ENCODE assay signal across 13 cellular contexts in genomic region chr15:43150171-43150929, GRCh38. TPM values are rescaled to one million over a fixed set of nuclear protein-coding genes. Genes with fewer than 3 reads are reported as not detected.
DNase-seq lines count a peak whose midpoint lies in the region; ATAC-seq, FAIRE-seq and TF ChIP-seq lines count a peak whose summit lies in the region.
"Had no signal": no experiment of that assay in that cellular context is flagged by ENCODE, and none has a peak within 500 bp of the region (broad histone marks: within the 10 kb centered on the region; RNA-seq: fewer than 3 reads in every experiment).

No MANE protein-coding gene starts in this region.

- no peak for TF ChIP-seq POLR2A in breast epithelium (IDR thresholded peaks at IDR 0.05)

- H3K27ac ChIP-seq in breast epithelium (no peak overlapping the region), dorsolateral prefrontal cortex (no peak overlapping the region)
- H3K27ac ChIP-seq: gastrocnemius medialis, transverse colon had no signal

- ATAC-seq in Right ventricle myocardium superior (ENCODE audit: poor library complexity), result no peak
- ATAC-seq in HG02981 (IDR thresholded peaks at IDR 0.05; ENCODE audit: unreplicated experiment), result no peak
- ATAC-seq: gastrocnemius medialis had no signal

- CTCF ChIA-PET in MCF 10A (lab: Yijun Ruan, JAX), result interaction anchor here (0.6 kb wide), 1 partner anchor 401 kb away, joined by 3 read pairs; no protein-coding TSS in a partner anchor

- peaks cover 4% of the 10 kb centered on the region for H3K36me3 ChIP-seq in breast epithelium

- no peaks in the 10 kb centered on the region for H3K4me1 Mint-ChIP-seq in MCF 10A (ENCODE audit: insufficient read depth, unreplicated experiment)

- no peaks in the 10 kb centered on the region for H3K27me3 ChIP-seq in breast epithelium
- H3K27me3 ChIP-seq in dorsolateral prefrontal cortex, result no peaks in the 10 kb centered on the region
- H3K27me3 ChIP-seq: gastrocnemius medialis, transverse colon had no signal

- H3K4me3 ChIP-seq in breast epithelium (no peak overlapping the region), fibroblast of the aortic adventitia (ENCODE audit: low read depth, low read length) (no peak overlapping the region), dorsolateral prefrontal cortex (no peak overlapping the region)
- H3K4me3 ChIP-seq: gastrocnemius medialis, transverse colon had no signal

- no peak overlapping the region for H3K4me3 Mint-ChIP-seq in MCF 10A (ENCODE audit: unreplicated experiment)

- no peak for FAIRE-seq in urothelium cell line (lab: Jason Lieb, UNC)

- peaks cover 23% of the 10 kb centered on the region for H3K36me3 Mint-ChIP-seq in MCF 10A (ENCODE audit: insufficient read depth, unreplicated experiment)

- no peak for TF ChIP-seq CTCF in MCF 10A (IDR thresholded peaks at IDR 0.05; ENCODE audit: unreplicated experiment)
- TF ChIP-seq CTCF in breast epithelium (IDR thresholded peaks at IDR 0.05), result no peak
- no peak for TF ChIP-seq CTCF in fibroblast of the aortic adventitia (IDR thresholded peaks at IDR 0.05; ENCODE audit: insufficient read depth, low read length)
- no peak for TF ChIP-seq CTCF in dorsolateral prefrontal cortex (IDR thresholded peaks at IDR 0.05 in 54 of 56, conservative IDR thresholded peaks at IDR 0.05 in 2 of 56; ENCODE audit: low read depth in 1 of 56, partially characterized antibody in 56 of 56)

- no peaks in the 10 kb centered on the region for H3K9me3 Mint-ChIP-seq in MCF 10A (ENCODE audit: unreplicated experiment)

- intact Hi-C loops in MCF 10A (cut with micrococcal nuclease) (no loop called here), breast epithelium (cut with DNase I; ENCODE audit: low total_unique reads) (no loop called here), Right ventricle myocardium superior (cut with DNase I) (no loop called here), dorsolateral prefrontal cortex (cut with DNase I) (no loop called here)

- BruUV-seq in MCF 10A (replicated peaks; lab: Mats Ljungman, UMichigan), result no TSS peak

- POLR2A ChIA-PET in MCF 10A (lab: Yijun Ruan, JAX), result interaction anchor here (1.0 to 1.1 kb wide), 3 partner anchors 16 to 46 kb away, joined by 3 to 6 read pairs (median 3); no protein-coding TSS in a partner anchor

- DNase-seq in MCF 10A (ENCODE audit: unreplicated experiment) (peak; percentile 94), breast epithelium (ENCODE audit: low spot score in 2 of 2) (no peak), SW 1271 (lab: John Stamatoyannopoulos, UW) (peak; percentile 79 to 89), fibroblast of the aortic adventitia (ENCODE audit: low read depth) (peak; percentile 90), urothelium cell line (ENCODE audit: low spot score) (peak; percentile 56), Right ventricle myocardium superior (no peak), dorsolateral prefrontal cortex (no peak)
- DNase-seq: 8988T; activated CD8-positive, alpha-beta memory T cell treated with anti-CD3 and anti-CD28 coated beads, Interleukin-2, amount 50 U/mL, for 48 hours; gastrocnemius medialis; H7; transverse colon had no signal

- no peaks in the 10 kb centered on the region for H3K9me3 ChIP-seq in breast epithelium
- H3K9me3 ChIP-seq: gastrocnemius medialis, transverse colon had no signal

- peak overlapping the region; percentile 42 for H3K27ac Mint-ChIP-seq in MCF 10A (ENCODE audit: low read depth, unreplicated experiment)

- H3K27me3 Mint-ChIP-seq in MCF 10A (ENCODE audit: insufficient read depth, unreplicated experiment), result no peaks in the 10 kb centered on the region

- H3K4me1 ChIP-seq in breast epithelium, result no peaks in the 10 kb centered on the region
- H3K4me1 ChIP-seq: gastrocnemius medialis, transverse colon had no signal

RNA-seq across cellular contexts. Expression of gene TMEM62, which starts 17.0 kb away (rescaled TPM):
- 16.3 and 16.9 TPM in 2 replicates for total RNA-seq in MCF 10A (2022)
- 10 to 100 TPM; 43.2 to 61.6 (median 59.4) TPM for total RNA-seq in breast epithelium
- total RNA-seq in fibroblast of the aortic adventitia (ENCODE audit: low replicate concordance), result 9.6 and 18.5 TPM in 2 replicates
- total RNA-seq in Right ventricle myocardium superior, result 9.4 TPM
- 10 to 100 TPM; 21.2 to 46.2 (median 31.3) TPM for total RNA-seq in dorsolateral prefrontal cortex

RNA-seq across cellular contexts. Expression of gene CCNDBP1, which starts 34.9 kb away (rescaled TPM):
- total RNA-seq in MCF 10A (2022) (45.5 and 50.4 TPM in 2 replicates), breast epithelium (100 to 1,000 TPM in 2 of 3 donors, 10 to 100 TPM in 1; 90.1 to 179 (median 106) TPM), fibroblast of the aortic adventitia (ENCODE audit: low replicate concordance) (44.6 and 61.2 TPM in 2 replicates), Right ventricle myocardium superior (47.7 TPM), dorsolateral prefrontal cortex (10 to 100 TPM; 32.7 to 77.7 (median 59.5) TPM)

RNA-seq across cellular contexts. Expression of gene UBR1, which starts 44.5 kb away (rescaled TPM):
- total RNA-seq in MCF 10A (2022), result 25.6 and 32.6 TPM in 2 replicates
- total RNA-seq in breast epithelium, result 10 to 100 TPM; 33.0 to 52.5 (median 48.5) TPM
- 14.1 and 38.1 TPM in 2 replicates for total RNA-seq in fibroblast of the aortic adventitia (ENCODE audit: low replicate concordance)
- total RNA-seq in Right ventricle myocardium superior, result 19.5 TPM
- 10 to 100 TPM; 32.2 to 68.7 (median 46.0) TPM for total RNA-seq in dorsolateral prefrontal cortex

Comparison
In these comparisons a context has a peak if more than half of its experiments do, and no peak if none do; other contexts are left out.
1. DNase-seq: peak in MCF 10A (single experiment), SW 1271 (2 of 2), fibroblast of the aortic adventitia (single experiment) and urothelium cell line (single experiment); none in breast epithelium (0 of 2), Right ventricle myocardium superior (single experiment) and dorsolateral prefrontal cortex (0 of 10).